Comparison of ENCODE assay signal across 29 cellular contexts in genomic region chr18:48894799-48895346, GRCh38. TPM values are rescaled to one million over a fixed set of nuclear protein-coding genes. Genes with fewer than 3 reads are reported as not detected.
DNase-seq lines count a peak whose midpoint lies in the region; ATAC-seq, FAIRE-seq and TF ChIP-seq lines count a peak whose summit lies in the region.
"Had no signal": no experiment of that assay in that cellular context is flagged by ENCODE, and none has a peak within 500 bp of the region (broad histone marks: within the 10 kb centered on the region; RNA-seq: fewer than 3 reads in every experiment).

No MANE protein-coding gene starts in this region.

- peaks cover 56% of the 10 kb centered on the region for H3K4me1 ChIP-seq in BLaER1
- no peaks in the 10 kb centered on the region for H3K4me1 ChIP-seq in HEK293 (ENCODE audit: control insufficient read depth, insufficient read depth, low read length)
- H3K4me1 ChIP-seq in H1 (replicated peaks in 1 of 4; ENCODE audit: control insufficient read depth in 3 of 4, insufficient read depth in 4 of 4, low read length in 3 of 4): peaks cover 0 to 14% (median 6%) of the 10 kb centered on the region in 4 experiments; a peak in 4 of 7 replicates
- H3K4me1 ChIP-seq in neural progenitor cell: peaks cover 10% of the 10 kb centered on the region
- H3K4me1 ChIP-seq: BE2C had no signal

- H3K4me2 ChIP-seq in BLaER1 (peak overlapping the region; percentile 77), H1 (ENCODE audit: insufficient read depth in 1 of 2, low read depth in 2 of 2, low read length in 2 of 2) (no peak overlapping the region), neural progenitor cell (no peak overlapping the region)
- H3K4me2 ChIP-seq: SK-N-SH, smooth muscle cell had no signal

- no peak overlapping the region for H2BK120ac ChIP-seq in H1 (replicated peaks; ENCODE audit: low read depth, low read length)

- CTCF ChIA-PET in HEK293 (lab: Yijun Ruan, JAX): interaction anchor here (0.9 kb wide), 1 partner anchor 105 kb away, joined by 4 read pairs; no protein-coding TSS in a partner anchor
- CTCF ChIA-PET in H1 (lab: Charles Lee; ENCODE audit: partially characterized antibody): interaction anchor here (0.7 to 1.6 kb wide), 11 partner anchors 12 to 221 kb away, joined by 3 to 4 read pairs (median 3); no protein-coding TSS in a partner anchor

- no peak overlapping the region for H3K18ac ChIP-seq in H1 (ENCODE audit: extremely low read depth, low read length)

- H2AK5ac ChIP-seq in H1 (ENCODE audit: low read depth, low read length): no peak overlapping the region

- TF ChIP-seq POLR2A in H1 (IDR thresholded peaks at IDR 0.05; ENCODE audit: control extremely low read depth in 1 of 2, low read depth in 2 of 2, low read length in 2 of 2): no peak

- H3K23ac ChIP-seq in H1 (ENCODE audit: insufficient read length): no peak overlapping the region

- H3K4me3 ChIP-seq in BLaER1 (no peak overlapping the region), HEK293 (ENCODE audit: low read depth, low read length) (no peak overlapping the region), H1 (ENCODE audit: extremely low read depth in 1 of 4, insufficient read depth in 2 of 4, low read depth in 3 of 4, low read length in 4 of 4) (no peak overlapping the region), neural progenitor cell (no peak overlapping the region)
- H3K4me3 ChIP-seq: ascending aorta, GM23248, smooth muscle cell, upper lobe of left lung had no signal

- peaks cover 43% of the 10 kb centered on the region for H3K4me1 Mint-ChIP-seq in neural progenitor cell

- FAIRE-seq in H1 (lab: Jason Lieb, UNC): no peak

- peaks cover 8% of the 10 kb centered on the region for H3K9me3 Mint-ChIP-seq in neural progenitor cell
- H3K9me3 Mint-ChIP-seq: immature natural killer cell had no signal

- H3K27me3 Mint-ChIP-seq in neural progenitor cell (ENCODE audit: insufficient read depth, low read depth): peaks cover 18% of the 10 kb centered on the region

- H3K27ac Mint-ChIP-seq in neural progenitor cell: peak overlapping the region; percentile 36
- H3K27ac Mint-ChIP-seq: T-helper 1 cell treated with Interleukin-12 subunit alpha and Interleukin-12 subunit beta and Interleukin-4 antibody, amounts not matched to agents 30 μg/mL and 1 μg/mL, for 36 hours had no signal

- H4K5ac ChIP-seq in H1 (ENCODE audit: insufficient read length, low read depth, low read length): no peak overlapping the region

- H3K9me3 ChIP-seq in BLaER1 (no peaks in the 10 kb centered on the region), HEK293 (ENCODE audit: control insufficient read depth, insufficient read depth, low read depth, low read length) (no peaks in the 10 kb centered on the region), H1 (ENCODE audit: insufficient read depth in 2 of 2, low read depth in 1 of 2, low read length in 1 of 2) (no peaks in the 10 kb centered on the region), neural progenitor cell (ENCODE audit: low read depth) (no peaks in the 10 kb centered on the region)
- H3K9me3 ChIP-seq: ascending aorta, BE2C, SK-N-SH, upper lobe of left lung had no signal

- DNase-seq in H1 (ENCODE audit: low read depth in 1 of 2, low spot score in 2 of 2) (no peak), neural progenitor cell (ENCODE audit: low spot score) (no peak), NAMALWA (ENCODE audit: low spot score) (no peak), SHP77 treated with DMSO at 0.1 percent for 48 hours (lab: John Stamatoyannopoulos, UW) (no peak)
- DNase-seq: ACHN; activated naive CD4-positive, alpha-beta T cell treated with anti-CD3 and anti-CD28 coated beads, Interleukin-2, amount 50 U/mL, for 16 hours; activated T-cell treated with anti-CD3 and anti-CD28 coated beads, Interleukin-2, amount 50 U/mL, for 48 hours; BE2C; caudate nucleus; GM23248; hypothalamus; immature natural killer cell; KG1; mesendoderm; MM.1S; NCI-H1417 treated with DMSO at 0.1 percent for 48 hours; NCI-H446 treated with DMSO at 0.1 percent for 48 hours; occipital lobe; SK-N-SH; stimulated activated CD4-positive, alpha-beta T cell treated with anti-CD3 and anti-CD28 coated beads, Interleukin-2, amount 100 ng/mL, for 24 hours; upper lobe of left lung had no signal

- POLR2A ChIA-PET in HEK293 (lab: Yijun Ruan, JAX) (interaction anchor here (0.6 to 1.4 kb wide), 2 partner anchors 57 to 104 kb away, joined by 3 to 7 read pairs; no protein-coding TSS in a partner anchor), H1 (lab: Charles Lee; ENCODE audit: partially characterized antibody) (no interaction called here)

- H3K9ac ChIP-seq in BLaER1 (peak overlapping the region; percentile 40; the same call in 1 of the 2 replicates), H1 (replicated peaks in 1 of 4; ENCODE audit: extremely low read depth in 1 of 4, low read depth in 3 of 4, low read length in 3 of 4) (no peak overlapping the region), neural progenitor cell (no peak overlapping the region)
- H3K9ac ChIP-seq: GM23248, SK-N-SH had no signal

- ATAC-seq in GM18502 (IDR thresholded peaks at IDR 0.05; ENCODE audit: poor library complexity, unreplicated experiment): no peak
- no peak for ATAC-seq in HG02840 (IDR thresholded peaks at IDR 0.05; ENCODE audit: low FRiP score, unreplicated experiment)
- ATAC-seq: left lobe of liver had no signal

- 84% methylated on average over 5 of the region's 5 CpGs; no CpG with 5 or more reads in 1 of the 2 experiments for WGBS in H1 (ENCODE audit: extremely low coverage in 1 of 2, insufficient coverage in 1 of 2, insufficient read length in 1 of 2, insufficient replicate concordance in 2 of 2, low coverage in 1 of 2, low lambda C conversion rate in 2 of 2, missing lambda C conversion rate in 1 of 2), 2 experiments

- H3K56ac ChIP-seq in H1 (replicated peaks; ENCODE audit: insufficient read length, low read depth, low read length): no peak overlapping the region

- H3K36me3 Mint-ChIP-seq in neural progenitor cell: no peaks in the 10 kb centered on the region
- H3K36me3 Mint-ChIP-seq: immature natural killer cell had no signal

- H3K27ac ChIP-seq in BLaER1 (peak overlapping the region; percentile 73), HEK293 (ENCODE audit: extremely low read depth, low read depth, low read length) (no peak overlapping the region), H1 (ENCODE audit: low read depth, low read length) (no peak overlapping the region), neural progenitor cell (no peak overlapping the region)
- H3K27ac ChIP-seq: GM23248, upper lobe of left lung had no signal

- H3K27me3 ChIP-seq in BLaER1: no peaks in the 10 kb centered on the region
- no peaks in the 10 kb centered on the region for H3K27me3 ChIP-seq in H1 (replicated peaks in 1 of 4; ENCODE audit: control insufficient read depth in 3 of 4, extremely low read depth in 1 of 4, insufficient read depth in 3 of 4, low read length in 3 of 4)
- H3K27me3 ChIP-seq in neural progenitor cell: no peaks in the 10 kb centered on the region
- H3K27me3 ChIP-seq: ascending aorta, BE2C, upper lobe of left lung had no signal

- no peak overlapping the region for H3K14ac ChIP-seq in H1 (ENCODE audit: insufficient read length)

- TF ChIP-seq CTCF in HEK293 (tag by site-specific recombination; IDR thresholded peaks at IDR 0.05) (no peak), H1 (IDR thresholded peaks at IDR 0.05; ENCODE audit: control extremely low read depth in 1 of 3, insufficient read depth in 1 of 3, low read depth in 1 of 3, low read length in 3 of 3) (no peak), neural progenitor cell (IDR thresholded peaks at IDR 0.05) (no peak)

- H4K8ac ChIP-seq in H1 (ENCODE audit: extremely low read depth, insufficient read depth, low read length): no peak overlapping the region

- no peak overlapping the region for H2BK15ac ChIP-seq in H1 (ENCODE audit: low read length)

- H4K20me1 ChIP-seq in BLaER1 (no peaks in the 10 kb centered on the region), H1 (replicated peaks in 1 of 2; ENCODE audit: control insufficient read depth in 1 of 2, insufficient read depth in 2 of 2, low read length in 2 of 2) (no peaks in the 10 kb centered on the region), neural progenitor cell (ENCODE audit: low read depth) (no peaks in the 10 kb centered on the region)

- no peak overlapping the region for H4K91ac ChIP-seq in H1 (replicated peaks; ENCODE audit: insufficient read length, low read length)

- TF ChIP-seq EP300 in H1 (IDR thresholded peaks at IDR 0.05; ENCODE audit: borderline replicate concordance in 1 of 2, low read depth in 2 of 2, low read length in 2 of 2): no peak

- no peak for TF ChIP-seq RAD21 in H1 (IDR thresholded peaks at IDR 0.05 in 1 of 2, conservative IDR thresholded peaks at IDR 0.05 in 1 of 2; ENCODE audit: low read depth in 2 of 2, low read length in 2 of 2)

- H3K4ac ChIP-seq in H1 (replicated peaks; ENCODE audit: insufficient read length, low read depth, low read length): no peak overlapping the region

- H3K79me2 ChIP-seq in H1 (ENCODE audit: control insufficient read depth in 1 of 2, insufficient read depth in 2 of 2, low read length in 2 of 2) (no peaks in the 10 kb centered on the region), neural progenitor cell (ENCODE audit: low read depth) (no peaks in the 10 kb centered on the region)

- peak overlapping the region; percentile 50; the same call in 1 of the 2 replicates for H2BK12ac ChIP-seq in H1 (ENCODE audit: low read depth, low read length)

- H3K36me3 ChIP-seq in BLaER1 (no peaks in the 10 kb centered on the region), HEK293 (ENCODE audit: control insufficient read depth in 2 of 2, insufficient read depth in 1 of 2, low read length in 2 of 2) (no peaks in the 10 kb centered on the region), H1 (ENCODE audit: control insufficient read depth in 2 of 4, insufficient read depth in 4 of 4, low read length in 3 of 4) (no peaks in the 10 kb centered on the region), neural progenitor cell (no peaks in the 10 kb centered on the region)
- H3K36me3 ChIP-seq: ascending aorta, BE2C, upper lobe of left lung had no signal

- H3K4me3 Mint-ChIP-seq in neural progenitor cell: peak overlapping the region; percentile 42
- H3K4me3 Mint-ChIP-seq: immature natural killer cell; T-helper 1 cell treated with Interleukin-12 subunit alpha and Interleukin-12 subunit beta and Interleukin-4 antibody, amounts not matched to agents 30 μg/mL and 1 μg/mL, for 36 hours had no signal

- peaks cover 4% of the 10 kb centered on the region for H3F3A ChIP-seq in neural progenitor cell (ENCODE audit: low read depth)

- no peak overlapping the region for H2BK5ac ChIP-seq in H1 (ENCODE audit: low read depth, low read length)

- H2BK20ac ChIP-seq in H1 (ENCODE audit: low read length): no peak overlapping the region

- H2AFZ ChIP-seq in H1 (ENCODE audit: low read length) (no peak overlapping the region), neural progenitor cell (replicated peaks) (no peak overlapping the region)
- H2AFZ ChIP-seq: GM23248 had no signal

- 0 out of 2 replicates have a peak, but pooled peaks cover 2% of the 10 kb centered on the region for H3K23me2 ChIP-seq in H1 (ENCODE audit: low read depth, low read length)

- no peaks in the 10 kb centered on the region for H3K79me1 ChIP-seq in H1 (ENCODE audit: low read depth, low read length)

RNA-seq across cellular contexts. Expression of gene SMAD7, which starts 55.9 kb away (rescaled TPM):
- total RNA-seq in H1 (2021; fragmentation: NEBNext Ultra II Directional; extraction: Animal tissue kit (Norgen Biotek cat#: 25700)): 13.8 and 15.5 TPM in 2 replicates
- 6.5 and 6.6 TPM in 2 replicates for polyA plus RNA-seq in H1 (2011; rRNA removed)
- polyA plus RNA-seq in H1 (2011; cell fraction: cytosol; rRNA removed): 6.1 TPM
- 9.4 TPM for polyA plus RNA-seq in H1 (2011; cell fraction: nucleus; rRNA removed)
- 3.7 to 4.5 TPM (median 4.3 TPM) in 4 replicates for polyA plus RNA-seq in H1 (2012, experiment 1 of 2)
- 4.8 TPM for polyA plus RNA-seq in H1 (2012, experiment 2 of 2)
- 12.4 TPM for polyA plus RNA-seq in H1 (2013, experiment 1 of 2)
- 12.0 TPM for polyA plus RNA-seq in H1 (2013, experiment 2 of 2)
- polyA minus RNA-seq in H1 (2011; rRNA and poly(A)+ RNA removed): 10.3 and 13.5 TPM in 2 replicates
- polyA minus RNA-seq in H1 (2011; cell fraction: cytosol; rRNA and poly(A)+ RNA removed): 9.7 TPM
- 9.4 TPM for polyA minus RNA-seq in H1 (2011; cell fraction: nucleus; rRNA and poly(A)+ RNA removed)
- total RNA-seq in neural progenitor cell (ENCODE audit: low replicate concordance): 1.1 and 2.0 TPM in 2 replicates
